In the genomic region with DNA sequence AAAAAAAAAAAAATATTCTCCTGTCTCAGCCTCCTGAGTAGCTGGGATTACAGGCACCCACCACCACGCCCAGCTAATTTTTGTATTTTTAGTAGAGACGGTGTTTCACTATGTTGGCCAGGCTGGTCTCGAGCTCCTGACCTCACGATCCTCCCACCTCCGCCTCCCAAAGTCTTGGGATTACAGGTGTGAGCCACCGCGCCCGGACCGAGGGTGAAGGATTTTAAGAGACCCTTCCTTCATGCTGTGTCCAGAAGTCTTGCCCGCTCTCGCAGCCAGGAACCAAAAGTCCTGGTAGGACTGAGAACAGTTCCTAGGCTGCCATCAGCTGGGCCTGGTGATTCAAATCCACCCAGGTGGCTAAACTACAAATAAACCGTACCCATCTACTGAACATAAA, we compare ENCODE assay signal across 10 cellular contexts. TPM values are rescaled to one million over a fixed set of nuclear protein-coding genes. Genes with fewer than 3 reads are reported as not detected.
DNase-seq lines count a peak whose midpoint lies in the region; ATAC-seq and TF ChIP-seq lines count a peak whose summit lies in the region.
"Not testable (repeated sequence)": the region's sequence is repeated elsewhere in the genome, so short reads cannot be mapped to it uniquely, and the experiment has no call there.
"Had no signal": no experiment of that assay in that cellular context is flagged by ENCODE, and none has a peak within 500 bp of the region (broad histone marks: within the 10 kb centered on the region; RNA-seq: fewer than 3 reads in every experiment).

No MANE protein-coding gene starts in this region.

- not testable (repeated sequence) for H3K36me3 Mint-ChIP-seq in CD8-positive, alpha-beta T cell; T-helper 1 cell treated with Interleukin-12 subunit alpha and Interleukin-12 subunit beta and Interleukin-4 antibody, amounts not matched to agents 30 μg/mL and 1 μg/mL, for 36 hours (ENCODE audit: low read depth); activated CD8-positive, alpha-beta memory T cell treated with anti-CD3 and anti-CD28 coated beads, Interleukin-2, amount 10 ng/mL, durations not matched to agents 7 days and 5 days; activated naive CD8-positive, alpha-beta T cell; dendritic cell treated with granulocyte-macrophage colony-stimulating factor and Interleukin-4, amounts not matched to agents 40 ng/mL and 50 ng/mL, for 4 days (ENCODE audit: low read depth); naive B cell

- WGBS in spleen, 5 donors: 77 to 88% (median 83%) methylated on average over 12 of the region's 12 CpGs

- not testable (repeated sequence) for H3K36me3 ChIP-seq in CD8-positive, alpha-beta T cell (ENCODE audit: insufficient read depth, low read length)
- peaks cover 0 to 55% (median 0%) of the 10 kb centered on the region in 6 donors for H3K36me3 ChIP-seq in spleen

- intact Hi-C loops in CD8-positive, alpha-beta T cell (cut with DNase I, micrococcal nuclease); dendritic cell treated with granulocyte-macrophage colony-stimulating factor and Interleukin-4, amounts not matched to agents 40 ng/mL and 50 ng/mL, for 4 days (cut with micrococcal nuclease); spleen (cut with DNase I; ENCODE audit: low total_unique reads): not testable (repeated sequence)

- H3K27ac Mint-ChIP-seq in CD8-positive, alpha-beta T cell: peak overlapping the region; percentile 70
- peak overlapping the region; percentile 64 for H3K27ac Mint-ChIP-seq in T-helper 1 cell treated with Interleukin-12 subunit alpha and Interleukin-12 subunit beta and Interleukin-4 antibody, amounts not matched to agents 30 μg/mL and 1 μg/mL, for 36 hours
- H3K27ac Mint-ChIP-seq in activated CD8-positive, alpha-beta memory T cell treated with anti-CD3 and anti-CD28 coated beads, Interleukin-2, amount 10 ng/mL, durations not matched to agents 7 days and 5 days: peak overlapping the region; percentile 75
- peak overlapping the region; percentile 83 for H3K27ac Mint-ChIP-seq in activated naive CD8-positive, alpha-beta T cell
- H3K27ac Mint-ChIP-seq in dendritic cell treated with granulocyte-macrophage colony-stimulating factor and Interleukin-4, amounts not matched to agents 40 ng/mL and 50 ng/mL, for 4 days: peak overlapping the region; percentile 37
- H3K27ac Mint-ChIP-seq in naive B cell: peak overlapping the region; percentile 66 to 98 (median 94)

- not testable (repeated sequence) for H3K27me3 Mint-ChIP-seq in CD8-positive, alpha-beta T cell (ENCODE audit: low read depth); T-helper 1 cell treated with Interleukin-12 subunit alpha and Interleukin-12 subunit beta and Interleukin-4 antibody, amounts not matched to agents 30 μg/mL and 1 μg/mL, for 36 hours (ENCODE audit: low read depth); activated CD8-positive, alpha-beta memory T cell treated with anti-CD3 and anti-CD28 coated beads, Interleukin-2, amount 10 ng/mL, durations not matched to agents 7 days and 5 days; activated naive CD8-positive, alpha-beta T cell
- peaks cover 89% of the 10 kb centered on the region for H3K27me3 Mint-ChIP-seq in dendritic cell treated with granulocyte-macrophage colony-stimulating factor and Interleukin-4, amounts not matched to agents 40 ng/mL and 50 ng/mL, for 4 days
- H3K27me3 Mint-ChIP-seq in naive B cell: peaks cover 0 to 77% (median 31%) of the 10 kb centered on the region in 3 donors

- H3K4me3 ChIP-seq in CD8-positive, alpha-beta T cell (ENCODE audit: low read depth, low read length); spleen: not testable (repeated sequence)

- CTCF ChIA-PET in CD8-positive, alpha-beta T cell (lab: Charles Lee): interaction anchor here (1.1 to 10.3 kb wide), 6 partner anchors 8 to 113 kb away, joined by 3 to 78 read pairs (median 10); no protein-coding TSS in a partner anchor
- CTCF ChIA-PET in activated CD8-positive, alpha-beta memory T cell treated with anti-CD3 and anti-CD28 coated beads, Interleukin-2, amount 10 ng/mL, durations not matched to agents 7 days and 5 days (lab: Charles Lee): interaction anchor here (1.9 to 6.9 kb wide), 6 partner anchors 14 to 103 kb away, joined by 7 to 38 read pairs (median 10); a partner anchor contains a TSS

- not testable (repeated sequence) for TF ChIP-seq CTCF in CD8-positive, alpha-beta T cell (IDR thresholded peaks at IDR 0.05); spleen (IDR thresholded peaks at IDR 0.05 in 8 of 11, conservative IDR thresholded peaks at IDR 0.05 in 3 of 11)

- peak in 1 of 7 experiments; percentile 8 for DNase-seq in CD8-positive, alpha-beta T cell
- not testable (repeated sequence) for DNase-seq in activated CD8-positive, alpha-beta memory T cell treated with anti-CD3 and anti-CD28 coated beads, Interleukin-2, amount 10 ng/mL, durations not matched to agents 7 days and 5 days; naive B cell; spleen

- H3K27me3 ChIP-seq in CD8-positive, alpha-beta T cell (ENCODE audit: insufficient read depth, low read length): not testable (repeated sequence)
- H3K27me3 ChIP-seq in spleen (replicated peaks in 1 of 7): peaks cover 0 to 41% (median 0%) of the 10 kb centered on the region in 7 donors

- not testable (repeated sequence) for H3K9me3 Mint-ChIP-seq in CD8-positive, alpha-beta T cell; T-helper 1 cell treated with Interleukin-12 subunit alpha and Interleukin-12 subunit beta and Interleukin-4 antibody, amounts not matched to agents 30 μg/mL and 1 μg/mL, for 36 hours; activated CD8-positive, alpha-beta memory T cell treated with anti-CD3 and anti-CD28 coated beads, Interleukin-2, amount 10 ng/mL, durations not matched to agents 7 days and 5 days (ENCODE audit: low read depth); activated naive CD8-positive, alpha-beta T cell (ENCODE audit: low read depth); dendritic cell treated with granulocyte-macrophage colony-stimulating factor and Interleukin-4, amounts not matched to agents 40 ng/mL and 50 ng/mL, for 4 days; naive B cell

- TF ChIP-seq POLR2A in spleen (IDR thresholded peaks at IDR 0.05): not testable (repeated sequence)

- not testable (repeated sequence) for H3K9me3 ChIP-seq in CD8-positive, alpha-beta T cell (ENCODE audit: low read length); spleen

- POLR2A ChIA-PET in CD8-positive, alpha-beta T cell (lab: Charles Lee): interaction anchor here (2.3 to 5.3 kb wide), 2 partner anchors 7 to 17 kb away, joined by 13 to 27 read pairs; a partner anchor contains a TSS

- H3K27ac ChIP-seq in CD8-positive, alpha-beta T cell (ENCODE audit: low read depth, low read length): not testable (repeated sequence)
- H3K27ac ChIP-seq in spleen: peak overlapping the region in 6 of 8 donors; percentile 58 to 85 (median 78)

- not testable (repeated sequence) for ATAC-seq in CD8-positive, alpha-beta T cell; activated CD8-positive, alpha-beta memory T cell treated with anti-CD3 and anti-CD28 coated beads, Interleukin-2, amount 10 ng/mL, durations not matched to agents 7 days and 5 days; naive B cell (ENCODE audit: low read depth in 2 of 2)

- H3K4me3 Mint-ChIP-seq in CD8-positive, alpha-beta T cell; T-helper 1 cell treated with Interleukin-12 subunit alpha and Interleukin-12 subunit beta and Interleukin-4 antibody, amounts not matched to agents 30 μg/mL and 1 μg/mL, for 36 hours; activated CD8-positive, alpha-beta memory T cell treated with anti-CD3 and anti-CD28 coated beads, Interleukin-2, amount 10 ng/mL, durations not matched to agents 7 days and 5 days; dendritic cell treated with granulocyte-macrophage colony-stimulating factor and Interleukin-4, amounts not matched to agents 40 ng/mL and 50 ng/mL, for 4 days: not testable (repeated sequence)
- H3K4me3 Mint-ChIP-seq in activated naive CD8-positive, alpha-beta T cell: peak overlapping the region; percentile 33
- peak overlapping the region in 2 of 8 donors; percentile 73 to 96 for H3K4me3 Mint-ChIP-seq in naive B cell

- H3K4me1 ChIP-seq in CD8-positive, alpha-beta T cell (ENCODE audit: insufficient read depth, low read length): peaks cover 96% of the 10 kb centered on the region
- H3K4me1 ChIP-seq in spleen: peaks cover 64 to 100% (median 85%) of the 10 kb centered on the region in 6 donors

- peaks cover 82% of the 10 kb centered on the region for H3K4me1 Mint-ChIP-seq in CD8-positive, alpha-beta T cell (ENCODE audit: low read depth)
- peaks cover 57% of the 10 kb centered on the region for H3K4me1 Mint-ChIP-seq in T-helper 1 cell treated with Interleukin-12 subunit alpha and Interleukin-12 subunit beta and Interleukin-4 antibody, amounts not matched to agents 30 μg/mL and 1 μg/mL, for 36 hours (ENCODE audit: low read depth)
- peaks cover 67% of the 10 kb centered on the region for H3K4me1 Mint-ChIP-seq in activated CD8-positive, alpha-beta memory T cell treated with anti-CD3 and anti-CD28 coated beads, Interleukin-2, amount 10 ng/mL, durations not matched to agents 7 days and 5 days
- H3K4me1 Mint-ChIP-seq in activated naive CD8-positive, alpha-beta T cell (ENCODE audit: low read depth): peaks cover 64% of the 10 kb centered on the region
- H3K4me1 Mint-ChIP-seq in dendritic cell treated with granulocyte-macrophage colony-stimulating factor and Interleukin-4, amounts not matched to agents 40 ng/mL and 50 ng/mL, for 4 days (ENCODE audit: low read depth): peaks cover 50% of the 10 kb centered on the region
- H3K4me1 Mint-ChIP-seq in naive B cell: peaks cover 39 to 47% (median 40%) of the 10 kb centered on the region in 3 donors

RNA-seq across cellular contexts. Expression of a gene that starts 12.7 kb away (rescaled TPM):
- 10 to 100 TPM in 1 of 2 experiments, 1 to 10 TPM in 1; 9.2 to 12.7 TPM for total RNA-seq in CD8-positive, alpha-beta T cell
- total RNA-seq in activated CD8-positive, alpha-beta memory T cell treated with anti-CD3 and anti-CD28 coated beads, Interleukin-2, amount 10 ng/mL, durations not matched to agents 7 days and 5 days: 1 to 10 TPM; 2.3 to 3.4 TPM
- 10 to 100 TPM in 2 of 6 donors, 1 to 10 TPM in 4; 7.6 to 14.3 (median 9.6) TPM for polyA plus RNA-seq in naive B cell (ENCODE audit: low read depth in 6 of 6)
- 1 to 10 TPM in 6 of 7 donors, under 1 TPM in 1; 0.66 to 3.8 (median 2.8) TPM for total RNA-seq in spleen
- 1 to 10 TPM; 1.8 to 3.7 (median 1.9) TPM for polyA plus RNA-seq in spleen
- total RNA-seq: GM23248, HT1080, Right ventricle myocardium superior had no signal

RNA-seq across cellular contexts. Expression of a gene that starts 16.6 kb away (rescaled TPM):
- total RNA-seq in CD8-positive, alpha-beta T cell: 10 to 100 TPM; 43.6 to 49.3 TPM
- total RNA-seq in activated CD8-positive, alpha-beta memory T cell treated with anti-CD3 and anti-CD28 coated beads, Interleukin-2, amount 10 ng/mL, durations not matched to agents 7 days and 5 days: 10 to 100 TPM; 50.3 to 52.4 TPM
- polyA plus RNA-seq in naive B cell (ENCODE audit: low read depth in 6 of 6) (10 to 100 TPM; 18.4 to 32.4 (median 23.4) TPM), spleen (10 to 100 TPM; 12.9 to 21.1 (median 17.2) TPM)
- 10 to 100 TPM; 22.5 to 42.6 (median 29.1) TPM for total RNA-seq in spleen

RNA-seq across cellular contexts. Expression of a gene that starts 20.8 kb away (rescaled TPM):
- 1 to 10 TPM; 1.1 to 1.4 TPM for total RNA-seq in CD8-positive, alpha-beta T cell
- 10 to 100 TPM in 1 of 2 experiments, 1 to 10 TPM in 1; 6.4 to 10.8 TPM for total RNA-seq in activated CD8-positive, alpha-beta memory T cell treated with anti-CD3 and anti-CD28 coated beads, Interleukin-2, amount 10 ng/mL, durations not matched to agents 7 days and 5 days
- polyA plus RNA-seq in naive B cell (ENCODE audit: low read depth in 6 of 6) (1 to 10 TPM in 4 of 6 donors, under 1 TPM in 2; 0.29 to 2.8 (median 1.3) TPM), spleen (10 to 100 TPM; 11.9 to 81.1 (median 28.4) TPM)
- 100 to 1,000 TPM; 106 to 455 (median 187) TPM for total RNA-seq in spleen

RNA-seq across cellular contexts. Expression of a gene that starts 33.5 kb away (rescaled TPM):
- total RNA-seq in CD8-positive, alpha-beta T cell: under 1 TPM; 0.90 to 0.97 TPM
- total RNA-seq in activated CD8-positive, alpha-beta memory T cell treated with anti-CD3 and anti-CD28 coated beads, Interleukin-2, amount 10 ng/mL, durations not matched to agents 7 days and 5 days: under 1 TPM in 1 of 2 experiments, not detected in 1; 0.07 TPM
- under 1 TPM in 3 of 6 donors, not detected in 3; 0.17 to 0.29 (median 0.29) TPM for polyA plus RNA-seq in naive B cell (ENCODE audit: low read depth in 6 of 6)
- total RNA-seq in spleen: 1 to 10 TPM; 1.6 to 5.1 (median 2.8) TPM
- 1 to 10 TPM in 2 of 3 donors, under 1 TPM in 1; 0.67 to 2.5 (median 1.3) TPM for polyA plus RNA-seq in spleen
- total RNA-seq: GM23248 had no signal
- polyA plus RNA-seq: GM23248 had no signal

RNA-seq across cellular contexts. Expression of a gene that starts 36.7 kb away (rescaled TPM):
- 1 to 10 TPM; 6.7 to 8.6 TPM for total RNA-seq in CD8-positive, alpha-beta T cell
- total RNA-seq in activated CD8-positive, alpha-beta memory T cell treated with anti-CD3 and anti-CD28 coated beads, Interleukin-2, amount 10 ng/mL, durations not matched to agents 7 days and 5 days: 1 to 10 TPM; 3.9 to 5.3 TPM
- not detected for polyA plus RNA-seq in naive B cell (ENCODE audit: low read depth in 6 of 6)
- total RNA-seq in spleen: 1 to 10 TPM; 1.5 to 5.0 (median 2.9) TPM
- 1 to 10 TPM; 1.1 to 3.7 (median 2.6) TPM for polyA plus RNA-seq in spleen

Comparison
In these comparisons a context has a peak if more than half of its experiments do, and no peak if none do; other contexts are left out.
1. H3K27ac Mint-ChIP-seq: peak in every context shown above with its lines; median percentile 94 in naive B cell; 83 in activated naive CD8-positive, alpha-beta T cell; 75 in activated CD8-positive, alpha-beta memory T cell treated with anti-CD3 and anti-CD28 coated beads, Interleukin-2, amount 10 ng/mL, durations not matched to agents 7 days and 5 days; 70 in CD8-positive, alpha-beta T cell; 64 in T-helper 1 cell treated with Interleukin-12 subunit alpha and Interleukin-12 subunit beta and Interleukin-4 antibody, amounts not matched to agents 30 μg/mL and 1 μg/mL, for 36 hours; 37 in dendritic cell treated with granulocyte-macrophage colony-stimulating factor and Interleukin-4, amounts not matched to agents 40 ng/mL and 50 ng/mL, for 4 days.
2. RNA of a gene that starts 20.8 kb away (total RNA-seq): 106 to 455 TPM in spleen; 6.4 to 10.8 TPM in activated CD8-positive, alpha-beta memory T cell treated with anti-CD3 and anti-CD28 coated beads, Interleukin-2, amount 10 ng/mL, durations not matched to agents 7 days and 5 days and 1.1 to 1.4 TPM in CD8-positive, alpha-beta T cell; every median in the first group is over 4 times any median in the second.